Comparison of ENCODE assay signal across 19 cellular contexts in the genomic region with DNA sequence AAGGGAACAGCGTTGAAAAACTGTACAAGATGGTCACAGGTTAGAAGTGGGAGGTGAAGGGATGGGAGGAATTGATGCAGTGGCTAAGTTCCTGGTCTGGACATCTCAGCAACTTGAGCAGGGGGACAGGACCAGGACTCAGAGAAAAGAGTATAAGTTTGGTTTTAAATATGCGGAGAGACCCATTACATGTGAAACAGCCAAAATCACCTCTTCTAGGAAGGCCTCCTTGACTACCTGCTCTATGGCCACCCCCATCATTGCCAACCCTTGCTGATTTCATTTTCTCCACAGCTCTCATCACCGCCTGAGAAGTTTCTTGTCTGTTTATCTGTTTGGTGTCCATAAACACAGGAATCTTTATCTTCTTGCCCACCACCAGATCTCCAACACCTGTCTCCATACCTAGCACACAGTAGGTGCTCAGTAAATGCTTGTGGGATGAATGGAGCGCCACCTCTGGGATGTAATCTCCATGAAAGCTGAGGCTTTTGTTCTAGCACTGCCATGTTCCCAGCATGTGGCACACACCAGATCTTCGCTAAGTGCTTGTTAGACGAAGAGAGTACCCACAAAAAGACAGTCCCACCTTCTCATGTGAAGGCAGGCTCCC.
"Had no signal": no experiment of that assay in that cellular context is flagged by ENCODE, and none has a peak within 500 bp of the region (broad histone marks: within the 10 kb centered on the region; RNA-seq: fewer than 3 reads in every experiment).

No MANE protein-coding gene starts in this region.

- H3K4me2 ChIP-seq: KMS-11, SK-N-SH had no signal

- H3K9me3 ChIP-seq: SK-N-SH had no signal

- DNase-seq: IMR-90, Kasumi-1, MM.1S, NCI-H1092 treated with DMSO at 0.1 percent for 48 hours, NCI-H1436 treated with DMSO at 0.1 percent for 48 hours, NCI-H1694, NCI-H187 treated with DMSO at 0.1 percent for 48 hours, NCI-H2081, NCI-H2107, NCI-H2227 treated with DMSO at 0.1 percent for 48 hours, NCI-H510A, NCI-H524 treated with DMSO at 0.1 percent for 48 hours, NCI-H69, NCI-H774, SHP77, SK-N-SH, SW 1271 had no signal

- H3K27ac ChIP-seq: KMS-11, RWPE1 had no signal

- H3K9ac ChIP-seq: KMS-11, SK-N-SH had no signal
